In the genomic region with DNA sequence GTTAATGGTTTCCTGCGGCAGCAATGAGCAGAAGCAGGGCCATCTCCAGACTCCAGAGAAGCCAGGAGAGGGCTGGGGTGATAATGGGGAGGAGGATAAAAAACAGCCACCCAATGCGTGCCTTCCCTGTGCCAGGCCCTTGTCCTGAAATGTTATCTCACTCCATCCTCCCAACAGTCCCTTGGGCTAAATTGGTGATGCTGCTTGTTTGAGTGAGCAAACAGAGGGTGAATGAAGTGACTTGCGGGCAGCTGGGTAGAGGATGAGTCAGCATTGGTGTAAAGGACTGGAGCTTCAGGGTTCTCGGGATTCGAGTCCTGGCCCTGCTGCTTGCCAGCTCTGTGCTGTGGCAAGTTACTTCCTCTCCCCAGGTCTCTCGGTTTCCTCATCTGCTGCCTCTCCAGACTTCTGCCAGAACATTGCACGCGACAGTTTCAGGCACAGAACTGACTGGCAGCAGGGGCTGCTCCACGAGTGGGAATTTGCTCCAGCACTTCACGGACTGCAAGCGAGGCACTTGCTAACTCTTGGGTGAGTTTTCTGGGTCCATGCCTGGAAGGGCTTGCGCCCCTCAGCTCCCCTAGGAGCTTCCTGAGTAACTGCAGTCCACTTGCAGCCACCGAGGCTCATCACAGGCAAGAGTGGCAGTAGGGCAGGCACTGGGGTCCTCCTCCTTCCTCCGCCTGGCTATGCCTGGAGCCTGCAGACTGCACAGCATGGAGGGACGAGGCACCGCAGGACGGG, we compare ENCODE assay signal across 9 cellular contexts. TPM values are rescaled to one million over a fixed set of nuclear protein-coding genes. Genes with fewer than 3 reads are reported as not detected.
A peak's percentile ranks its signal among the peaks of the same experiment; 100 is the strongest.
DNase-seq lines count a peak whose midpoint lies in the region; ATAC-seq and TF ChIP-seq lines count a peak whose summit lies in the region.
"Had no signal": no experiment of that assay in that cellular context is flagged by ENCODE, and none has a peak within 500 bp of the region (broad histone marks: within the 10 kb centered on the region; RNA-seq: fewer than 3 reads in every experiment).

A gene with protein sequence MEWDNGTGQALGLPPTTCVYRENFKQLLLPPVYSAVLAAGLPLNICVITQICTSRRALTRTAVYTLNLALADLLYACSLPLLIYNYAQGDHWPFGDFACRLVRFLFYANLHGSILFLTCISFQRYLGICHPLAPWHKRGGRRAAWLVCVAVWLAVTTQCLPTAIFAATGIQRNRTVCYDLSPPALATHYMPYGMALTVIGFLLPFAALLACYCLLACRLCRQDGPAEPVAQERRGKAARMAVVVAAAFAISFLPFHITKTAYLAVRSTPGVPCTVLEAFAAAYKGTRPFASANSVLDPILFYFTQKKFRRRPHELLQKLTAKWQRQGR (plus strand): TSS at position 403 of the 744 bp plus-strand sequence. CDS start 24,181 bp downstream, outside the sequence.

- TF ChIP-seq CTCF in fibroblast of lung (conservative IDR thresholded peaks at IDR 0.05 in 1 of 2, IDR thresholded peaks at IDR 0.05 in 1 of 2; ENCODE audit: low read depth in 1 of 2, low read length in 2 of 2), result no peak

- H3K9ac ChIP-seq in fibroblast of lung (ENCODE audit: insufficient read depth, low read length), result no peak within 1 kb of the TSS

- H3K4me2 ChIP-seq in fibroblast of lung (ENCODE audit: extremely low read depth, insufficient read depth, low read length), result no peak within 1 kb of the TSS

- DNase-seq in NCI-H2171 treated with DMSO at 0.1 percent for 48 hours (lab: John Stamatoyannopoulos, UW) (peak; percentile 74), NCI-H2171 (lab: John Stamatoyannopoulos, UW) (no peak), OCI-M1 (lab: John Stamatoyannopoulos, UW) (peak; percentile 79), fibroblast of lung (ENCODE audit: low read depth in 2 of 2) (peak; percentile 36 to 59), pons (ENCODE audit: low spot score) (peak; percentile 49), NCI-H2081 treated with DMSO at 0.1 percent for 48 hours (lab: John Stamatoyannopoulos, UW) (no peak)

- no peak within 1 kb of the TSS for H3K27ac ChIP-seq in fibroblast of lung (ENCODE audit: insufficient read depth, low read length)
- H3K27ac ChIP-seq: SJSA1 had no signal

- H2AFZ ChIP-seq in fibroblast of lung (ENCODE audit: low read length), result no peak within 1 kb of the TSS

- H3K9me3 ChIP-seq in fibroblast of lung (ENCODE audit: control insufficient read depth, insufficient read depth, low read depth, low read length), result no peaks in the 10 kb centered on the region
- H3K9me3 ChIP-seq: SJSA1 had no signal

- H3K27me3 ChIP-seq in fibroblast of lung (ENCODE audit: control insufficient read depth, insufficient read depth, low read length), result peaks cover 11% of the 10 kb centered on the region
- H3K27me3 ChIP-seq: SJSA1 had no signal

- H3K79me2 ChIP-seq in fibroblast of lung (ENCODE audit: control insufficient read depth, insufficient read depth, low read length), result no peaks in the 10 kb centered on the region

- ATAC-seq in GM18858 (IDR thresholded peaks at IDR 0.05; ENCODE audit: unreplicated experiment), result no peak
- no peak for ATAC-seq in HG02678 (IDR thresholded peaks at IDR 0.05; ENCODE audit: unreplicated experiment)

- no peaks in the 10 kb centered on the region for H4K20me1 ChIP-seq in fibroblast of lung (ENCODE audit: control insufficient read depth, extremely low read depth, insufficient read depth, low read length)

- no peaks in the 10 kb centered on the region for H3K4me1 ChIP-seq in fibroblast of lung (ENCODE audit: control insufficient read depth, extremely low read depth, insufficient read depth, low read length)
- H3K4me1 ChIP-seq: SJSA1 had no signal

- H3K36me3 ChIP-seq in fibroblast of lung (ENCODE audit: control insufficient read depth, insufficient read depth, low read length), result no peaks in the 10 kb centered on the region
- H3K36me3 ChIP-seq: SJSA1 had no signal

- no peak within 1 kb of the TSS for H3K4me3 ChIP-seq in fibroblast of lung (replicated peaks in 1 of 4; ENCODE audit: control extremely low read depth in 1 of 4, insufficient read depth in 1 of 4, low read depth in 3 of 4, low read length in 4 of 4)
- H3K4me3 ChIP-seq: SJSA1 had no signal

RNA-seq across cellular contexts. Expression of the gene that starts here (rescaled TPM):
- total RNA-seq in fibroblast of lung, result 0.26 and 0.33 TPM in 2 replicates
- polyA plus RNA-seq in fibroblast of lung, result 0.12 and 0.24 TPM in 2 replicates
- polyA plus RNA-seq in fibroblast of lung (2012), result 0.10 and 0.22 TPM in 2 replicates
- 0.27 TPM in 1 of 2 replicates, not detected in the other for polyA minus RNA-seq in fibroblast of lung (ENCODE audit: low replicate concordance)
- total RNA-seq: SJSA1 had no signal

Comparison
In these comparisons a context has a peak if more than half of its experiments do, and no peak if none do; other contexts are left out.
1. DNase-seq: peak in NCI-H2171 treated with DMSO at 0.1 percent for 48 hours (single experiment), OCI-M1 (single experiment) and pons (single experiment); none in NCI-H2171 (single experiment) and NCI-H2081 treated with DMSO at 0.1 percent for 48 hours (single experiment).
2. Peak in DNase-seq in fibroblast of lung; RNA of the gene not detected or under 1 TPM.